ENCODE assay signal across 22 cellular contexts in genomic region chr11:33564856-33565453, GRCh38.
A peak's percentile ranks its signal among the peaks of the same experiment; 100 is the strongest.
DNase-seq lines count a peak whose midpoint lies in the region; ATAC-seq, FAIRE-seq and TF ChIP-seq lines count a peak whose summit lies in the region.
"Had no signal": no experiment of that assay in that cellular context is flagged by ENCODE, and none has a peak within 500 bp of the region (broad histone marks: within the 10 kb centered on the region; RNA-seq: fewer than 3 reads in every experiment).

No MANE protein-coding gene starts in this region.

- DNase-seq in GM12891 (ENCODE audit: insufficient read length, low spot score), result no peak
- peak in 36 of 58 donors; percentile 7 to 73 (median 29) for DNase-seq in anterior cingulate cortex (lab: John Stamatoyannopoulos, UW)
- peak; percentile 42 for DNase-seq in iPS-NIHi11 (ENCODE audit: low spot score)
- DNase-seq in putamen (ENCODE audit: low spot score), result peak; percentile 76
- DNase-seq in mesenteric fat pad (ENCODE audit: low spot score), result no peak
- no peak for DNase-seq in RCC 7860 (ENCODE audit: low spot score)
- no peak for DNase-seq in LoVo (ENCODE audit: low spot score)
- DNase-seq: activated CD4-positive, alpha-beta memory T cell treated with anti-CD3 and anti-CD28 coated beads, Interleukin-2, amount 10 ng/mL, durations not matched to agents 7 days and 5 days; BE2C; COR-L47; DND-41; effector CD4-positive, alpha-beta T cell; erythroblast; foreskin keratinocyte; NCI-H2081 treated with DMSO at 0.1 percent for 48 hours; NCI-H446 treated with DMSO at 0.1 percent for 48 hours; SHP77; stimulated activated CD4-positive, alpha-beta T cell treated with anti-CD3 and anti-CD28 coated beads, Interleukin-2, amount 100 ng/mL, for 24 hours; SW 1271 had no signal

- no peak for TF ChIP-seq POLR2A in GM12891 (IDR thresholded peaks at IDR 0.05; ENCODE audit: low read depth, low read length)

- FAIRE-seq in GM12891 (lab: Jason Lieb, UNC), result peak; percentile 71
- no peak for FAIRE-seq in RCC 7860 (lab: Jason Lieb, UNC)
- FAIRE-seq: GM12878 had no signal

- no peak for ATAC-seq in HG03432 (IDR thresholded peaks at IDR 0.05; ENCODE audit: unreplicated experiment)
- ATAC-seq: foreskin keratinocyte, GM12878, HCT116 had no signal

TF ChIP-seq in GM12891, 5 proteins besides CTCF, POLR2A, EP300 and RAD21:
- TF ChIP-seq POLR2AphosphoS5 (IDR thresholded peaks at IDR 0.05; ENCODE audit: low read depth, low read length) (no peak), PAX5 (IDR thresholded peaks at IDR 0.05; ENCODE audit: insufficient read depth, low read length, severe bottlenecking) (no peak), SPI1 (IDR thresholded peaks at IDR 0.05; ENCODE audit: low read depth, low read length) (no peak), POU2F2 (IDR thresholded peaks at IDR 0.05; ENCODE audit: low read depth, low read length) (no peak)
TF ChIP-seq in GM12891: peak in this region for 0.

Comparison
In these comparisons a context has a peak if more than half of its experiments do, and no peak if none do; other contexts are left out.
1. DNase-seq: peak in anterior cingulate cortex (36 of 58), iPS-NIHi11 (single experiment) and putamen (single experiment); none in GM12891 (single experiment), mesenteric fat pad (single experiment), RCC 7860 (single experiment) and LoVo (single experiment).